ENCODE assay signal across 8 cellular contexts in the genomic region with DNA sequence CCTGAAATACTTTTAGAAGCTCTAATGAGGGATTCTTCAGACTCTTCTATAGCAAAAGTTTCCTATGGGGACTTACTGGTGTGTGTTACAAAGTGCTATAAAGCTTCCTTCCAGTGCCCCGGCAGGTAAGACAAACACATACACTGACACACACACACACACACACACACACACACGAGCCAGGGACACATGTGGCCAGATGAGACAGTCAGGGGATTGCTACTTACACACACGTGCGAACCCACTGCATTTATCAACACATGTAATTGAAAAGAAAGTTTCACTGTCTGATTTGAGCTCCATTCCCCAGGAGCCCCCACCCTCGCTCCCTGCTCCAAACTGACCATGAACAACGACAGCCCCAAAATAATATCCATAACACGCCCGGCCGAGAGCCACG.
A peak's percentile ranks its signal among the peaks of the same experiment; 100 is the strongest.
DNase-seq lines count a peak whose midpoint lies in the region; ATAC-seq lines count a peak whose summit lies in the region.

No MANE protein-coding gene starts in this region.

- H2AFZ ChIP-seq in GM23248, result no peak overlapping the region

- H3K27me3 ChIP-seq in GM23248 (replicated peaks; ENCODE audit: insufficient read depth), result no peaks in the 10 kb centered on the region
- H3K27me3 ChIP-seq in adipocyte (replicated peaks; ENCODE audit: control insufficient read depth, insufficient read depth, low read length), result no peaks in the 10 kb centered on the region
- no peaks in the 10 kb centered on the region for H3K27me3 ChIP-seq in iPS-20b (ENCODE audit: insufficient read depth, low read length)

- 90 to 92% methylated on average over 9 to 10 of the region's 10 CpGs for WGBS in GM23248 (ENCODE audit: low coverage in 1 of 2, low lambda C conversion rate in 2 of 2, missing lambda C conversion rate in 2 of 2), 2 experiments

- H3K4me3 ChIP-seq in GM23248 (peak overlapping the region; percentile 83), adipocyte (ENCODE audit: low read length) (peak overlapping the region; percentile 80), iPS-20b (ENCODE audit: low read length) (peak overlapping the region; percentile 81), skin epidermis (peak overlapping the region; percentile 14 to 55 (median 41))

- peaks cover 55% of the 10 kb centered on the region for H3K79me2 ChIP-seq in GM23248 (ENCODE audit: insufficient read depth)

- no peaks in the 10 kb centered on the region for H4K20me1 ChIP-seq in GM23248 (ENCODE audit: insufficient read depth)

- H3F3A ChIP-seq in GM23248 (ENCODE audit: insufficient read depth), result peaks cover 16% of the 10 kb centered on the region; the same call in 1 of the 2 replicates

- in situ Hi-C loops in GM23248 (cut with MboI), result no loop called here

- H3K9me3 ChIP-seq in GM23248 (ENCODE audit: low read depth), result no peaks in the 10 kb centered on the region
- H3K9me3 ChIP-seq in adipocyte (ENCODE audit: control insufficient read depth, low read length), result no peaks in the 10 kb centered on the region
- no peaks in the 10 kb centered on the region for H3K9me3 ChIP-seq in iPS-20b (ENCODE audit: insufficient read depth, low read depth, low read length)

- H3K4me1 ChIP-seq in GM23248 (ENCODE audit: insufficient read depth) (peaks cover 12% of the 10 kb centered on the region), adipocyte (ENCODE audit: control insufficient read depth, insufficient read depth, low read length) (peaks cover 18% of the 10 kb centered on the region), iPS-20b (ENCODE audit: insufficient read depth, low read length) (peaks cover 35% of the 10 kb centered on the region)

- H3K36me3 ChIP-seq in GM23248 (ENCODE audit: low read depth) (no peaks in the 10 kb centered on the region), adipocyte (ENCODE audit: control insufficient read depth, insufficient read depth, low read length, severe bottlenecking) (peaks cover 18% of the 10 kb centered on the region), iPS-20b (ENCODE audit: insufficient read depth, low read depth, low read length) (peaks cover 7% of the 10 kb centered on the region; the same call in 1 of the 2 replicates)

- no peak for DNase-seq in GM23248
- DNase-seq in adipocyte (ENCODE audit: low read depth), result no peak
- no peak for DNase-seq in NCI-H146 treated with DMSO at 0.1 percent for 48 hours (lab: John Stamatoyannopoulos, UW; ENCODE audit: unreplicated experiment)
- no peak for DNase-seq in NCI-H2081 treated with DMSO at 0.1 percent for 48 hours (lab: John Stamatoyannopoulos, UW)
- no peak for DNase-seq in germinal center (ENCODE audit: low spot score)

- ATAC-seq in HG03354 (IDR thresholded peaks at IDR 0.05; ENCODE audit: poor library complexity, severe bottlenecking, unreplicated experiment), result no peak

- H3K9me2 ChIP-seq in GM23248 (ENCODE audit: insufficient read depth), result no peaks in the 10 kb centered on the region

- H3K27ac ChIP-seq in GM23248 (no peak overlapping the region), iPS-20b (ENCODE audit: low read length) (peak overlapping the region; percentile 63), skin epidermis (peak overlapping the region in 19 of 21 experiments; percentile 18 to 84 (median 72))

- H3K9ac ChIP-seq in GM23248, result peak overlapping the region; percentile 47
- peak overlapping the region; percentile 67 for H3K9ac ChIP-seq in adipocyte (ENCODE audit: low read length)
- peak overlapping the region; percentile 79; the same call in 1 of the 2 replicates for H3K9ac ChIP-seq in iPS-20b (ENCODE audit: low read depth, low read length)

- H3K4me2 ChIP-seq in GM23248 (ENCODE audit: unreplicated experiment), result peak overlapping the region; percentile 67
